Comparison of ENCODE assay signal across 11 cellular contexts in genomic region chr6:21856096-21856825, GRCh38.
A peak's percentile ranks its signal among the peaks of the same experiment; 100 is the strongest.
DNase-seq lines count a peak whose midpoint lies in the region; ATAC-seq and TF ChIP-seq lines count a peak whose summit lies in the region.
"Had no signal": no experiment of that assay in that cellular context is flagged by ENCODE, and none has a peak within 500 bp of the region (broad histone marks: within the 10 kb centered on the region; RNA-seq: fewer than 3 reads in every experiment).

No MANE protein-coding gene starts in this region.

- H3K9me3 Mint-ChIP-seq in natural killer cell, result no peaks in the 10 kb centered on the region

- H3K9ac ChIP-seq in BLaER1, result no peak overlapping the region; the same call in 1 of the 2 replicates

- no peaks in the 10 kb centered on the region for H3K4me1 Mint-ChIP-seq in natural killer cell
- H3K4me1 Mint-ChIP-seq: activated naive CD4-positive, alpha-beta T cell treated with anti-CD3 and anti-CD28 coated beads, Interleukin-2, amount 50 U/mL, for 24 hours had no signal

- H3K4me1 ChIP-seq in BLaER1 (peaks cover 64% of the 10 kb centered on the region), left lung (peaks cover 0 to 14% of the 10 kb centered on the region in 2 donors)

- H3K4me2 ChIP-seq in BLaER1, result peak overlapping the region; percentile 78

- H3K27ac Mint-ChIP-seq in natural killer cell, result peak overlapping the region in 1 of 2 donors; percentile 58
- H3K27ac Mint-ChIP-seq: activated naive CD4-positive, alpha-beta T cell treated with anti-CD3 and anti-CD28 coated beads, Interleukin-2, amount 50 U/mL, for 24 hours had no signal

- H4K20me1 ChIP-seq in BLaER1, result no peaks in the 10 kb centered on the region

- H3K9me3 ChIP-seq in BLaER1, result peaks cover 3% of the 10 kb centered on the region; the same call in 1 of the 2 replicates
- no peaks in the 10 kb centered on the region for H3K9me3 ChIP-seq in MG63
- H3K9me3 ChIP-seq in left lung, result no peaks in the 10 kb centered on the region

- no peak overlapping the region for H3K4me3 Mint-ChIP-seq in natural killer cell
- H3K4me3 Mint-ChIP-seq: activated naive CD4-positive, alpha-beta T cell treated with anti-CD3 and anti-CD28 coated beads, Interleukin-2, amount 50 U/mL, for 24 hours had no signal

- DNase-seq in MG63 (peak; percentile 27), astrocyte of the cerebellum (ENCODE audit: low read depth) (peak; percentile 54), left lung (no peak), DMS53 treated with DMSO at 0.1 percent for 48 hours (lab: John Stamatoyannopoulos, UW; ENCODE audit: unreplicated experiment) (no peak), COLO829 (ENCODE audit: low spot score) (no peak), natural killer cell (no peak), cortex of kidney (lab: John Stamatoyannopoulos, UW) (no peak)
- DNase-seq: foreskin melanocyte, T1000 had no signal

- H3K36me3 Mint-ChIP-seq in natural killer cell, result no peaks in the 10 kb centered on the region
- H3K36me3 Mint-ChIP-seq: activated naive CD4-positive, alpha-beta T cell treated with anti-CD3 and anti-CD28 coated beads, Interleukin-2, amount 50 U/mL, for 24 hours had no signal

- TF ChIP-seq CTCF in astrocyte of the cerebellum (IDR thresholded peaks at IDR 0.05; ENCODE audit: low read depth, low read length, missing control alignments), result no peak
- TF ChIP-seq CTCF in left lung (IDR thresholded peaks at IDR 0.05), result no peak
- no peak for TF ChIP-seq CTCF in natural killer cell (IDR thresholded peaks at IDR 0.05)

- in situ Hi-C loops in astrocyte of the cerebellum (cut with HindIII; ENCODE audit: low sequenced_read_pairs), result no loop called here

- peak; percentile 80 for ATAC-seq in left lung
- ATAC-seq in natural killer cell, result no peak

- H3K27ac ChIP-seq in BLaER1 (peak overlapping the region; percentile 52), left lung (peak overlapping the region; percentile 28 to 82)

- intact Hi-C loops in left lung (cut with DNase I), result no loop called here
- intact Hi-C loops in natural killer cell (cut with micrococcal nuclease), result no loop called here

- no peaks in the 10 kb centered on the region for H3K27me3 Mint-ChIP-seq in natural killer cell (ENCODE audit: low read depth in 2 of 2)
- H3K27me3 Mint-ChIP-seq: activated naive CD4-positive, alpha-beta T cell treated with anti-CD3 and anti-CD28 coated beads, Interleukin-2, amount 50 U/mL, for 24 hours had no signal

- H3K4me3 ChIP-seq in BLaER1 (no peak overlapping the region), MG63 (no peak overlapping the region), astrocyte of the cerebellum (ENCODE audit: low read depth, low read length) (no peak overlapping the region), left lung (no peak overlapping the region)

- H3K36me3 ChIP-seq in BLaER1 (no peaks in the 10 kb centered on the region), MG63 (no peaks in the 10 kb centered on the region), left lung (no peaks in the 10 kb centered on the region)

- H3K27me3 ChIP-seq in BLaER1 (no peaks in the 10 kb centered on the region), MG63 (no peaks in the 10 kb centered on the region), left lung (no peaks in the 10 kb centered on the region)

Comparison
In these comparisons a context has a peak if more than half of its experiments do, and no peak if none do; other contexts are left out.
1. DNase-seq: peak in MG63 (single experiment) and astrocyte of the cerebellum (single experiment); none in left lung (0 of 2), DMS53 treated with DMSO at 0.1 percent for 48 hours (single experiment), COLO829 (single experiment), natural killer cell (single experiment) and cortex of kidney (single experiment).